Comparison of ENCODE assay signal across 2 cellular contexts in the genomic region with DNA sequence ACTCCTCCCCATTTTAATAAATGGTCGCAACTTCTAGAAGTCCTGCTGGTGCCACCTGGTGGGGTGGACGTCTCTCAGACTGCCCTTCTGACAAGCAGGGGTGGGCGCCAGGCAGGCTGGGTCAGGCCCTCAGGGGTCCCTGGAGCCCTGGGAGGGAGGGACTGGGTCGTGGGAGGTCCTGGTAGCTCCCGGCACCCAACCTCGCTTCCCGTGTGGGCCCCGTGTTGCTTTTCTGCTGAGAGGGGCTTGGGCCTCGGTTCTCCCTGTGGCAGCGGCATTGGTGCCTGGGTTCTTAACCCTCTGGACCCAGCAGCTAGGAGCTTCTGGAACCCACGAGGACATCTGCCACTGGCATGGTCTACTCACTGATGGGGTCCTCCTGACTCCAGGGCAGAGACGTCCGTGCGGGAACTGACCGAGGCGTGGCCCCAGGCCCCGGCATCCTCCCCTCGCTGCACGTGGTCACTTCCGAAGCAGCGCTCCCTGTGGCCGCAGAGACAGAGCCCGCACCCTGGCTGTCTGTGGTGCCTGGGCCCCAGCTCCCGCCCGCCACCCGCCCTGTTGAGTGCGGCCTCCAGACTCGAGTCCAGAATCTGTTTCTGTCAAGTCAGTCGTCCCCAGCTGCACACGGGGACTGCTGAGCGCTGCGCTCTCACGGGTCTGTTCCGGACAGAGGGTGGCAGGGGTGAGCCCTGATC.
A peak's percentile ranks its signal among the peaks of the same experiment; 100 is the strongest.
TF ChIP-seq lines count a peak whose summit lies in the region.

No MANE protein-coding gene starts in this region.

TF ChIP-seq in IMR-90, 13 proteins besides CTCF, POLR2A, EP300 and RAD21:
- TF ChIP-seq RFX5 (IDR thresholded peaks at IDR 0.05; ENCODE audit: low read depth, low read length) (no peak), CHD1 (IDR thresholded peaks at IDR 0.05; ENCODE audit: low read depth, low read length) (no peak), SMC3 (IDR thresholded peaks at IDR 0.05; ENCODE audit: low read depth, low read length) (no peak), MAFK (IDR thresholded peaks at IDR 0.05; ENCODE audit: low read depth, low read length) (no peak), RCOR1 (IDR thresholded peaks at IDR 0.05; ENCODE audit: insufficient replicate concordance, low read length) (no peak), FOS (IDR thresholded peaks at IDR 0.05; ENCODE audit: low read depth, low read length) (no peak), BHLHE40 (IDR thresholded peaks at IDR 0.05; ENCODE audit: low read depth, low read length) (no peak), MXI1 (IDR thresholded peaks at IDR 0.05; ENCODE audit: borderline replicate concordance, low read depth, low read length) (no peak), MAZ (IDR thresholded peaks at IDR 0.05; ENCODE audit: borderline replicate concordance, low read depth, low read length) (no peak), CEBPB (IDR thresholded peaks at IDR 0.05; ENCODE audit: low read depth, low read length) (no peak), NFE2L2 (IDR thresholded peaks at IDR 0.05; ENCODE audit: low read depth, low read length) (no peak)
- TF ChIP-seq, protein P1, sequence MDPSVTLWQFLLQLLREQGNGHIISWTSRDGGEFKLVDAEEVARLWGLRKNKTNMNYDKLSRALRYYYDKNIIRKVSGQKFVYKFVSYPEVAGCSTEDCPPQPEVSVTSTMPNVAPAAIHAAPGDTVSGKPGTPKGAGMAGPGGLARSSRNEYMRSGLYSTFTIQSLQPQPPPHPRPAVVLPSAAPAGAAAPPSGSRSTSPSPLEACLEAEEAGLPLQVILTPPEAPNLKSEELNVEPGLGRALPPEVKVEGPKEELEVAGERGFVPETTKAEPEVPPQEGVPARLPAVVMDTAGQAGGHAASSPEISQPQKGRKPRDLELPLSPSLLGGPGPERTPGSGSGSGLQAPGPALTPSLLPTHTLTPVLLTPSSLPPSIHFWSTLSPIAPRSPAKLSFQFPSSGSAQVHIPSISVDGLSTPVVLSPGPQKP (IDR thresholded peaks at IDR 0.05; ENCODE audit: borderline replicate concordance, low read depth, low read length): no peak
- TF ChIP-seq, protein P2, sequence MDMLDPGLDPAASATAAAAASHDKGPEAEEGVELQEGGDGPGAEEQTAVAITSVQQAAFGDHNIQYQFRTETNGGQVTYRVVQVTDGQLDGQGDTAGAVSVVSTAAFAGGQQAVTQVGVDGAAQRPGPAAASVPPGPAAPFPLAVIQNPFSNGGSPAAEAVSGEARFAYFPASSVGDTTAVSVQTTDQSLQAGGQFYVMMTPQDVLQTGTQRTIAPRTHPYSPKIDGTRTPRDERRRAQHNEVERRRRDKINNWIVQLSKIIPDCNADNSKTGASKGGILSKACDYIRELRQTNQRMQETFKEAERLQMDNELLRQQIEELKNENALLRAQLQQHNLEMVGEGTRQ (IDR thresholded peaks at IDR 0.05; ENCODE audit: low read depth, low read length): no peak

TF ChIP-seq in K562, 482 proteins besides CTCF, POLR2A, EP300 and RAD21:
- TF ChIP-seq, protein P3, sequence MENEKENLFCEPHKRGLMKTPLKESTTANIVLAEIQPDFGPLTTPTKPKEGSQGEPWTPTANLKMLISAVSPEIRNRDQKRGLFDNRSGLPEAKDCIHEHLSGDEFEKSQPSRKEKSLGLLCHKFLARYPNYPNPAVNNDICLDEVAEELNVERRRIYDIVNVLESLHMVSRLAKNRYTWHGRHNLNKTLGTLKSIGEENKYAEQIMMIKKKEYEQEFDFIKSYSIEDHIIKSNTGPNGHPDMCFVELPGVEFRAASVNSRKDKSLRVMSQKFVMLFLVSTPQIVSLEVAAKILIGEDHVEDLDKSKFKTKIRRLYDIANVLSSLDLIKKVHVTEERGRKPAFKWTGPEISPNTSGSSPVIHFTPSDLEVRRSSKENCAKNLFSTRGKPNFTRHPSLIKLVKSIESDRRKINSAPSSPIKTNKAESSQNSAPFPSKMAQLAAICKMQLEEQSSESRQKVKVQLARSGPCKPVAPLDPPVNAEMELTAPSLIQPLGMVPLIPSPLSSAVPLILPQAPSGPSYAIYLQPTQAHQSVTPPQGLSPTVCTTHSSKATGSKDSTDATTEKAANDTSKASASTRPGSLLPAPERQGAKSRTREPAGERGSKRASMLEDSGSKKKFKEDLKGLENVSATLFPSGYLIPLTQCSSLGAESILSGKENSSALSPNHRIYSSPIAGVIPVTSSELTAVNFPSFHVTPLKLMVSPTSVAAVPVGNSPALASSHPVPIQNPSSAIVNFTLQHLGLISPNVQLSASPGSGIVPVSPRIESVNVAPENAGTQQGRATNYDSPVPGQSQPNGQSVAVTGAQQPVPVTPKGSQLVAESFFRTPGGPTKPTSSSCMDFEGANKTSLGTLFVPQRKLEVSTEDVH (IDR thresholded peaks at IDR 0.05; ENCODE audit: low read depth, partially characterized antibody): no peak
- TF ChIP-seq POLR2G (IDR thresholded peaks at IDR 0.05; ENCODE audit: low read depth, low read length): 0 out of 2 replicates have a peak, but pooled peaks have one; percentile 17
- no peak for TF ChIP-seq CHD2 (IDR thresholded peaks at IDR 0.05; ENCODE audit: low read depth, low read length)
- TF ChIP-seq, protein P4, sequence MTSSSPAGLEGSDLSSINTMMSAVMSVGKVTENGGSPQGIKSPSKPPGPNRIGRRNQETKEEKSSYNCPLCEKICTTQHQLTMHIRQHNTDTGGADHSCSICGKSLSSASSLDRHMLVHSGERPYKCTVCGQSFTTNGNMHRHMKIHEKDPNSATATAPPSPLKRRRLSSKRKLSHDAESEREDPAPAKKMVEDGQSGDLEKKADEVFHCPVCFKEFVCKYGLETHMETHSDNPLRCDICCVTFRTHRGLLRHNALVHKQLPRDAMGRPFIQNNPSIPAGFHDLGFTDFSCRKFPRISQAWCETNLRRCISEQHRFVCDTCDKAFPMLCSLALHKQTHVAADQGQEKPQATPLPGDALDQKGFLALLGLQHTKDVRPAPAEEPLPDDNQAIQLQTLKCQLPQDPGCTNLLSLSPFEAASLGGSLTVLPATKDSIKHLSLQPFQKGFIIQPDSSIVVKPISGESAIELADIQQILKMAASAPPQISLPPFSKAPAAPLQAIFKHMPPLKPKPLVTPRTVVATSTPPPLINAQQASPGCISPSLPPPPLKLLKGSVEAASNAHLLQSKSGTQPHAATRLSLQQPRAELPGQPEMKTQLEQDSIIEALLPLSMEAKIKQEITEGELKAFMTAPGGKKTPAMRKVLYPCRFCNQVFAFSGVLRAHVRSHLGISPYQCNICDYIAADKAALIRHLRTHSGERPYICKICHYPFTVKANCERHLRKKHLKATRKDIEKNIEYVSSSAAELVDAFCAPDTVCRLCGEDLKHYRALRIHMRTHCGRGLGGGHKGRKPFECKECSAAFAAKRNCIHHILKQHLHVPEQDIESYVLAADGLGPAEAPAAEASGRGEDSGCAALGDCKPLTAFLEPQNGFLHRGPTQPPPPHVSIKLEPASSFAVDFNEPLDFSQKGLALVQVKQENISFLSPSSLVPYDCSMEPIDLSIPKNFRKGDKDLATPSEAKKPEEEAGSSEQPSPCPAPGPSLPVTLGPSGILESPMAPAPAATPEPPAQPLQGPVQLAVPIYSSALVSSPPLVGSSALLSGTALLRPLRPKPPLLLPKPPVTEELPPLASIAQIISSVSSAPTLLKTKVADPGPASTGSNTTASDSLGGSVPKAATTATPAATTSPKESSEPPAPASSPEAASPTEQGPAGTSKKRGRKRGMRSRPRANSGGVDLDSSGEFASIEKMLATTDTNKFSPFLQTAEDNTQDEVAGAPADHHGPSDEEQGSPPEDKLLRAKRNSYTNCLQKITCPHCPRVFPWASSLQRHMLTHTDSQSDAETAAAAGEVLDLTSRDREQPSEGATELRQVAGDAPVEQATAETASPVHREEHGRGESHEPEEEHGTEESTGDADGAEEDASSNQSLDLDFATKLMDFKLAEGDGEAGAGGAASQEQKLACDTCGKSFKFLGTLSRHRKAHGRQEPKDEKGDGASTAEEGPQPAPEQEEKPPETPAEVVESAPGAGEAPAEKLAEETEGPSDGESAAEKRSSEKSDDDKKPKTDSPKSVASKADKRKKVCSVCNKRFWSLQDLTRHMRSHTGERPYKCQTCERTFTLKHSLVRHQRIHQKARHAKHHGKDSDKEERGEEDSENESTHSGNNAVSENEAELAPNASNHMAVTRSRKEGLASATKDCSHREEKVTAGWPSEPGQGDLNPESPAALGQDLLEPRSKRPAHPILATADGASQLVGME (CRISPR knock-in tag; IDR thresholded peaks at IDR 0.05): no peak
